Comparison of ENCODE assay signal across 8 cellular contexts in the genomic region with DNA sequence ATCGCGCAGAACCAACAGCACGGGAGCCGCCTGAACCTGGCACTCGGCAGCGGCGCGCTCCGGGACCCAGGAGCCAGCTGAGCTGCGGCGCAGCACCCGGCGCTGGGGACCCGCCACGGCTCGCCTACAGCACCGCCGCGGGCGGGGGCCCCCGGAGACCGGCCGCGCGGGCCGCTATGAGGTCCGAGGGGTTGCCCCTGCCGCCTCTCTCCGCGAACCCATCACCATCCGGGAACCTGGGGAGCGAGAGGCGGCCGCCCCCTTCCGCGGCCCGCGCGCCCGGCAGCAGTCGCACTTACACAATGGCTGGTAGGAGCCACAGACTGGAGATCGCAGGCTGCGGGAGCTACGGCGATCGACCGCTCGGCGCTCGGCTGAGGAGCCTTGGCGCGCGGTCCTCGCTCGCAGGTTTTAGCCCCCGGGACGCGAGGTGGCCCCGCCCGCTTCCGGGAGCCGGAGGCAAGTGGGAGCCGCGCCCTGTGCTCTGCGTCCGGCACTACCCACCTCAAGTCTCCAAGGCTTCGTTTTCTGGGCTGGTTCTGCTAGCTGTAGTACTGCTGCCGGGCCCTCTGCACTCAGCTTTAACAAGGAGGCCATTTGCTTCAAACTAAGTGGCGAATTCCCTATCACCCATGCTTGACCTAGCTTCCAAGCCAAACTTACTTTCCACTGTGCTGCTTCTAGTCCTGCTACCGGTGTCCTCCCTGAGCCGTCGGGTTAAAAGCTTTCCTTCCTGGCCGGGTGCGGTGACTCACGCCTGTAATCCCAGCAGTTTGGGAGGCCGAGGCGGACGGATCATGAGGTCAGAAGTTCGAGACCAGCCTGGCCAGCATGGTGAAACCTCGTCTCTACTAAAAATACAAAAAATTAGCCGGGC. TPM values are rescaled to one million over a fixed set of nuclear protein-coding genes. Genes with fewer than 3 reads are reported as not detected.
DNase-seq lines count a peak whose midpoint lies in the region; ATAC-seq and TF ChIP-seq lines count a peak whose summit lies in the region.

A gene (minus strand): TSS at position 386 of the 877 bp plus-strand sequence. CDS start 451 bp downstream, outside the sequence.

- TF ChIP-seq CTCF in WI38 (IDR thresholded peaks at IDR 0.05; ENCODE audit: low read depth, low read length) (no peak), mammary epithelial cell (conservative IDR thresholded peaks at IDR 0.05 in 1 of 2, IDR thresholded peaks at IDR 0.05 in 1 of 2; ENCODE audit: extremely low read depth in 1 of 2, insufficient read depth in 1 of 2, low read depth in 1 of 2, low read length in 2 of 2) (peak in 1 of 2 donors; percentile 13)

- H3K4me3 ChIP-seq in ACC112 (ENCODE audit: low read depth, low read length): peak within 1 kb of the TSS; percentile 81
- peak within 1 kb of the TSS; percentile 61 for H3K4me3 ChIP-seq in WI38 (ENCODE audit: low read depth, low read length)
- peak within 1 kb of the TSS; percentile 70 to 96 (median 87) for H3K4me3 ChIP-seq in mammary epithelial cell (replicated peaks in 1 of 3; ENCODE audit: insufficient read depth in 1 of 3, low read depth in 2 of 3, low read length in 3 of 3)
- H3K4me3 ChIP-seq in iPS-20b (ENCODE audit: low read length): peak within 1 kb of the TSS; percentile 92
- H3K4me3 ChIP-seq in skin epidermis: peak within 1 kb of the TSS; percentile 63 to 96 (median 78)

- H2AFZ ChIP-seq in ACC112 (ENCODE audit: low read length, unreplicated experiment) (peak within 1 kb of the TSS; percentile 93), mammary epithelial cell (ENCODE audit: low read depth, low read length) (peak within 1 kb of the TSS; percentile 100)

- H3K27me3 ChIP-seq in ACC112 (ENCODE audit: insufficient read depth, low read length) (no peaks in the 10 kb centered on the region), mammary epithelial cell (ENCODE audit: insufficient read depth, low read length) (no peaks in the 10 kb centered on the region), iPS-20b (ENCODE audit: insufficient read depth, low read length) (peaks cover 13% of the 10 kb centered on the region; the same call in 1 of the 2 replicates)

- H3K9me3 ChIP-seq in mammary epithelial cell (replicated peaks; ENCODE audit: insufficient read depth, low read length) (no peaks in the 10 kb centered on the region), iPS-20b (ENCODE audit: insufficient read depth, low read depth, low read length) (no peaks in the 10 kb centered on the region)

- H3K4me2 ChIP-seq in mammary epithelial cell (ENCODE audit: insufficient read depth, low read depth, low read length): peak within 1 kb of the TSS; percentile 99

- H3K36me3 ChIP-seq in ACC112 (ENCODE audit: insufficient read depth, low read length): no peaks in the 10 kb centered on the region
- H3K36me3 ChIP-seq in mammary epithelial cell (ENCODE audit: insufficient read depth, low read length): no peaks in the 10 kb centered on the region
- H3K36me3 ChIP-seq in iPS-20b (ENCODE audit: insufficient read depth, low read depth, low read length): no peaks in the 10 kb centered on the region

- peak within 1 kb of the TSS; percentile 60 for H3K27ac ChIP-seq in ACC112 (ENCODE audit: low read depth, low read length)
- H3K27ac ChIP-seq in mammary epithelial cell (ENCODE audit: insufficient read depth, low read depth, low read length): peak within 1 kb of the TSS; percentile 55
- no peak within 1 kb of the TSS for H3K27ac ChIP-seq in iPS-20b (ENCODE audit: low read length)
- H3K27ac ChIP-seq in skin epidermis: peak within 1 kb of the TSS; percentile 78 to 99 (median 93)

- CTCF ChIA-PET in mammary epithelial cell (lab: Charles Lee; ENCODE audit: low non-redundant PET): no interaction called here

- dilution Hi-C loops in mammary epithelial cell (cut with HindIII; ENCODE audit: low sequenced_read_pairs): no loop called here

- peak; percentile 90 for DNase-seq in NCI-H2171 treated with DMSO at 0.1 percent for 48 hours (lab: John Stamatoyannopoulos, UW)
- DNase-seq in mammary epithelial cell: peak; percentile 85

- BruUV-seq in mammary epithelial cell (replicated peaks; lab: Mats Ljungman, UMichigan): no TSS peak

- 27% methylated on average over 13 of the region's 81 CpGs for WGBS in mammary epithelial cell (ENCODE audit: low coverage, missing lambda C conversion rate)

- H3K4me1 ChIP-seq in ACC112 (ENCODE audit: control insufficient read depth, insufficient read depth, low read length, unreplicated experiment) (peaks cover 8% of the 10 kb centered on the region), mammary epithelial cell (ENCODE audit: insufficient read depth, low read length) (peaks cover 3% of the 10 kb centered on the region), iPS-20b (ENCODE audit: insufficient read depth, low read length) (0 out of 2 replicates have a peak, but pooled peaks cover 3% of the 10 kb centered on the region)

- intact Hi-C loops in mammary epithelial cell (cut with micrococcal nuclease): no loop called here

- H3K79me2 ChIP-seq in ACC112 (ENCODE audit: control insufficient read depth, insufficient read depth, low read length, unreplicated experiment) (no peaks in the 10 kb centered on the region), mammary epithelial cell (ENCODE audit: insufficient read depth, low read length) (no peaks in the 10 kb centered on the region)

- H4K20me1 ChIP-seq in mammary epithelial cell (ENCODE audit: insufficient read depth, low read length): no peaks in the 10 kb centered on the region

- ATAC-seq in GM18861 (IDR thresholded peaks at IDR 0.05; ENCODE audit: unreplicated experiment) (peak; percentile 90), HG03095 (IDR thresholded peaks at IDR 0.05; ENCODE audit: unreplicated experiment) (peak; percentile 92)

- in situ Hi-C loops in mammary epithelial cell (cut with MboI; ENCODE audit: low sequenced_read_pairs in 2 of 2): no loop called here

- H3K9ac ChIP-seq in mammary epithelial cell (ENCODE audit: insufficient read depth, low read length): peak within 1 kb of the TSS; percentile 61
- H3K9ac ChIP-seq in iPS-20b (ENCODE audit: low read depth, low read length): peak within 1 kb of the TSS; percentile 83; the same call in 1 of the 2 replicates

RNA-seq across cellular contexts. Expression of the gene that starts here (rescaled TPM):
- 1 to 10 TPM; 1.3 to 2.3 TPM for total RNA-seq in mammary epithelial cell
- polyA plus RNA-seq in mammary epithelial cell: 1.2 TPM
- not detected for polyA minus RNA-seq in mammary epithelial cell
